ENCODE assay signal across 8 cellular contexts in the genomic region with DNA sequence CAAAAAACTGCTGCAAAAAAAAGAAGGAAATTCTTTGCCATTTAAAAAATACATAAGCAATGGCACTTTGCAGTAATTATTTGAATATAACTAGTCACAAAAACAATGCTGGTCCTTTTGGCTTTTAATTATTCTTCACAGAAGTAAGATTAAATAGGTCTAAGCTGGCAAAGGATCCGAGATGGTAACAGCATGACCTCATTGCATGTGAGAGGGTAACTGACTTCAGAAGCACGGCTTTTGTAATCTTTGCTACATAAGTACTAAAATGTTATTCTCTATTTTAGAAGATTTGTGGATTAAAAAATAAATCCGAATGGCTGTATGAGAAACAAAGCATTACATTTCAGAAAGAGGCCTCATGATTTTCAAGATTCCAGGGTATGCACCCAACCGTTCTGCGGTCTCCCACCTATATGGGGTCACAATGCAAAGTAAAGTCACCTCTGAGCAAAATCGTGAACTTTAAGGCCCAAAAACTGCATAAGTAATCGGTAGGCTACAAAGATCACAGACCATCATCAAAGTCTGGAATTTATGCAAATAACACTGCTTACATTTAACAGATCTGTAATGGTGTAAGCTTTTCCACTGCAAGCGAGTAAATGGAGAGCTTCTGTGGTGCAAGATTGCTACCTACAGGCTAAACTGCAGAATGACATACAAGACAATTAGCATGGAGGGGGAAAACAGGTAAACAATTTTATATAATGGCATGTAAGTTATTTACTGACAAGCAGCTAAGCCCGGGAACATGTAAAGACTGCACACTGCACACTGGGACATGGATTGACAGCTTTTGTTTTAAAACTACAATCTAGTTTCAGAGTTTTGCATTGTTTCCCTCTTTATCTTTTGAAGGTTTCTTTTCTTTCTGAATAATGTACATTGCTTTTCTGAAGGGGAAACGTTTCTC.
DNase-seq lines count a peak whose midpoint lies in the region; ATAC-seq, FAIRE-seq and TF ChIP-seq lines count a peak whose summit lies in the region.

No MANE protein-coding gene starts in this region.

- no peak overlapping the region for H3K4me3 Mint-ChIP-seq in type B pancreatic cell

- POLR2A ChIA-PET in K562 (lab: Yijun Ruan, JAX), result interaction anchor here (0.5 to 1.3 kb wide), 3 partner anchors 9 to 95 kb away, joined by 3 to 4 read pairs (median 4); no protein-coding TSS in a partner anchor

- no peaks in the 10 kb centered on the region for H3K9me1 ChIP-seq in K562 (ENCODE audit: control insufficient read depth, insufficient read depth, low read length)

- 3% methylated on average over 10 of the region's 10 CpGs for WGBS in K562 (ENCODE audit: insufficient coverage, low coverage, missing lambda C conversion rate)

- no peaks in the 10 kb centered on the region for H3K9me3 Mint-ChIP-seq in type B pancreatic cell

- peak; percentile 8 for DNase-seq in activated naive CD4-positive, alpha-beta T cell treated with Interleukin-2 at 50 U/mL for 16 hours
- no peak for DNase-seq in activated naive CD4-positive, alpha-beta T cell (lab: John Stamatoyannopoulos, UW)
- DNase-seq in NT2/D1 (ENCODE audit: low read depth, low spot score) (peak; percentile 33), K562 (ENCODE audit: extremely low read depth in 1 of 4, low spot score in 3 of 4) (peak; percentile 9 to 47 (median 20)), kidney glomerular epithelial cell (lab: John Stamatoyannopoulos, UW) (peak; percentile 37), type B pancreatic cell (ENCODE audit: extremely low spot score, unreplicated experiment) (no peak)

- TF ChIP-seq CTCF in K562 (IDR thresholded peaks at IDR 0.05 in 2 of 3, conservative IDR thresholded peaks at IDR 0.05 in 1 of 3; ENCODE audit: insufficient read depth in 2 of 3, low read depth in 1 of 3, low read length in 3 of 3) (peak; percentile 57 to 83 (median 75)), type B pancreatic cell (conservative IDR thresholded peaks at IDR 0.05) (peak; percentile 92)

- no TSS peak for BruUV-seq in K562 (replicated peaks; lab: Mats Ljungman, UMichigan)

- no peaks in the 10 kb centered on the region for H3K4me1 Mint-ChIP-seq in type B pancreatic cell (ENCODE audit: unreplicated experiment)

- TF ChIP-seq POLR2A in K562 (conservative IDR thresholded peaks at IDR 0.05), result no peak

- TF ChIP-seq RAD21 in K562 (CRISPR knock-in tag; conservative IDR thresholded peaks at IDR 0.05 in 1 of 2, IDR thresholded peaks at IDR 0.05 in 1 of 2), result peak; percentile 80 to 85

- intact Hi-C loops in K562 (cut with micrococcal nuclease), result loop anchor here (2.0 to 5.0 kb wide), 2 partner anchors 238 to 325 kb away; no protein-coding TSS in a partner anchor

- in situ Hi-C loops in K562 (cut with MboI), result no loop called here

- no peak for TF ChIP-seq EP300 in K562 (IDR thresholded peaks at IDR 0.05; ENCODE audit: low read length)

- H3K4me2 ChIP-seq in K562 (ENCODE audit: insufficient read depth, low read length), result no peak overlapping the region

- H2AFZ ChIP-seq in K562 (ENCODE audit: low read depth, low read length), result no peak overlapping the region

- ATAC-seq in GM21360 (IDR thresholded peaks at IDR 0.05; ENCODE audit: unreplicated experiment), result peak; percentile 94
- ATAC-seq in HG03469 (IDR thresholded peaks at IDR 0.05; ENCODE audit: unreplicated experiment), result peak; percentile 95
- ATAC-seq in K562, result peak; percentile 85

- H3K79me2 ChIP-seq in K562 (ENCODE audit: control insufficient read depth, insufficient read depth, low read length), result no peaks in the 10 kb centered on the region

- peaks cover 4% of the 10 kb centered on the region for H3K36me3 Mint-ChIP-seq in type B pancreatic cell

- H3K27ac Mint-ChIP-seq in type B pancreatic cell, result no peak overlapping the region

- H3K27me3 ChIP-seq in NT2/D1 (ENCODE audit: insufficient read depth, insufficient read length) (no peaks in the 10 kb centered on the region), K562 (ENCODE audit: control insufficient read depth in 2 of 2, insufficient read depth in 2 of 2, low read length in 2 of 2) (no peaks in the 10 kb centered on the region)

- H3K27me3 Mint-ChIP-seq in type B pancreatic cell, result no peaks in the 10 kb centered on the region

- no peaks in the 10 kb centered on the region for H4K20me1 ChIP-seq in K562 (replicated peaks; ENCODE audit: control insufficient read depth, insufficient read depth, low read length)

- H3K9me3 ChIP-seq in NT2/D1 (ENCODE audit: insufficient read depth, low read length) (no peaks in the 10 kb centered on the region), K562 (replicated peaks; ENCODE audit: control insufficient read depth, insufficient read depth, low read depth, low read length) (no peaks in the 10 kb centered on the region)

- H3K4me1 ChIP-seq in NT2/D1 (ENCODE audit: insufficient read depth, insufficient read length) (no peaks in the 10 kb centered on the region), K562 (replicated peaks in 1 of 2; ENCODE audit: control insufficient read depth in 2 of 2, insufficient read depth in 2 of 2, low read length in 2 of 2) (no peaks in the 10 kb centered on the region)

- FAIRE-seq in K562 (lab: Jason Lieb, UNC), result peak; percentile 69

- H3K9ac ChIP-seq in NT2/D1 (ENCODE audit: insufficient read length, low read depth) (no peak overlapping the region), K562 (ENCODE audit: insufficient read depth in 1 of 2, low read depth in 2 of 2, low read length in 2 of 2) (no peak overlapping the region)

- CTCF ChIA-PET in K562 (lab: Yijun Ruan, JAX; ENCODE audit: low intra/inter-chr PET ratio), result interaction anchor here (0.5 to 1.2 kb wide), 3 partner anchors 44 to 363 kb away, joined by 3 to 4 read pairs (median 3); no protein-coding TSS in a partner anchor

- H3K4me3 ChIP-seq in NT2/D1 (ENCODE audit: insufficient read length, low read depth), result no peak overlapping the region
- H3K4me3 ChIP-seq in K562, result no peak overlapping the region

- no peak overlapping the region for H3K27ac ChIP-seq in K562 (ENCODE audit: extremely low read depth, low read depth, low read length)

- H3K36me3 ChIP-seq in NT2/D1 (ENCODE audit: insufficient read depth, insufficient read length, low read length) (no peaks in the 10 kb centered on the region), K562 (ENCODE audit: control insufficient read depth, insufficient read depth, low read length) (no peaks in the 10 kb centered on the region)

TF ChIP-seq in K562, 482 proteins besides CTCF, POLR2A, EP300 and RAD21:
- TF ChIP-seq SMC3 (conservative IDR thresholded peaks at IDR 0.05; ENCODE audit: insufficient read depth, low read depth, low read length), result peak; percentile 62
- TF ChIP-seq ZNF175 (CRISPR knock-in tag; IDR thresholded peaks at IDR 0.05; ENCODE audit: low read depth), result no peak
- TF ChIP-seq, protein P1, sequence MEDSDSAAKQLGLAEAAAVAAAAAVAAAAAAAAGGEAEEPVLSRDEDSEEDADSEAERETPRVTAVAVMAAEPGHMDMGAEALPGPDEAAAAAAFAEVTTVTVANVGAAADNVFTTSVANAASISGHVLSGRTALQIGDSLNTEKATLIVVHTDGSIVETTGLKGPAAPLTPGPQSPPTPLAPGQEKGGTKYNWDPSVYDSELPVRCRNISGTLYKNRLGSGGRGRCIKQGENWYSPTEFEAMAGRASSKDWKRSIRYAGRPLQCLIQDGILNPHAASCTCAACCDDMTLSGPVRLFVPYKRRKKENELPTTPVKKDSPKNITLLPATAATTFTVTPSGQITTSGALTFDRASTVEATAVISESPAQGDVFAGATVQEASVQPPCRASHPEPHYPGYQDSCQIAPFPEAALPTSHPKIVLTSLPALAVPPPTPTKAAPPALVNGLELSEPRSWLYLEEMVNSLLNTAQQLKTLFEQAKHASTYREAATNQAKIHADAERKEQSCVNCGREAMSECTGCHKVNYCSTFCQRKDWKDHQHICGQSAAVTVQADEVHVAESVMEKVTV (CRISPR knock-in tag; IDR thresholded peaks at IDR 0.05), result peak; percentile 73

Comparison
In these comparisons a context has a peak if more than half of its experiments do, and no peak if none do; other contexts are left out.
1. DNase-seq: peak in activated naive CD4-positive, alpha-beta T cell treated with Interleukin-2 at 50 U/mL for 16 hours (single experiment), NT2/D1 (single experiment), K562 (4 of 4) and kidney glomerular epithelial cell (single experiment); none in activated naive CD4-positive, alpha-beta T cell (0 of 4) and type B pancreatic cell (single experiment).
2. Peak in every context shown above with its lines, with median percentiles within 50 percentile points of each other: ATAC-seq.